ENCODE assay signal across 8 cellular contexts in the genomic region with DNA sequence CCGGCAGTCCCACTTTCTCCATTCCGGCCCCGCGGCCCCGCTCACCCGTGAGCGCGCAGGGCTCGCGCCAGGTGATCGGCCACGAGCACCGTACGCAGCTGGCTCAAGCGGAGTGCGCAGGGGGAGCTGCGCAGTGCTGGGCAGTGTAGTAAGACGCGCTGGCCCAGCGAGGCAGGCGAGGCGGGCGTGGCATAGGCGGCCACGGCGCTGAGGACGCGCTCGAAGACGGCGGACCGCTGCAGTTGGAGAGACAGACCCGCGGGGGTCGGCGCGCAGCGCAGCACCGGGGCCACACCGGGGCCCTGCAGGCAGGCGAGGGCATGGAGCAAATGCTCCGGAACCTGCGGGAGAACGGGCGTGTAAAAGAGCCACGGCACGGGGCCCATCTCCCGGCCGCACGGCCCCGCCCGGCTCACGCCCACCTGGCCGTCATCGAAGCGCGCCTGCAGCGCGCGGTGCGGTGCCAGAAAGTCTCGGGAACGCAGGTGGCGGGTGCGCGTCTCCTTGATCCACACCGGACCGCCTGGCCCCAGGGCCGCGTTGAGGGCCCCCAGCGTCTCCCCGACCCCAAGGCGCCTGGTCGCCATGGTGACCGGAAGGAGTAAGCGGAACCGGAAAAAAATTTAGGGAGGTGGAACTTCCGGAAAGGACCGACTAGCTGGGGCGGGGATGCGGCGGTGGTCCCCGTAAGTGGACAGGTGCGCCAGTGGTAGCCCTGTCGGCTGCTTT. TPM values are rescaled to one million over a fixed set of nuclear protein-coding genes. Genes with fewer than 3 reads are reported as not detected.
DNase-seq lines count a peak whose midpoint lies in the region; ATAC-seq, FAIRE-seq and TF ChIP-seq lines count a peak whose summit lies in the region.

A gene with protein sequence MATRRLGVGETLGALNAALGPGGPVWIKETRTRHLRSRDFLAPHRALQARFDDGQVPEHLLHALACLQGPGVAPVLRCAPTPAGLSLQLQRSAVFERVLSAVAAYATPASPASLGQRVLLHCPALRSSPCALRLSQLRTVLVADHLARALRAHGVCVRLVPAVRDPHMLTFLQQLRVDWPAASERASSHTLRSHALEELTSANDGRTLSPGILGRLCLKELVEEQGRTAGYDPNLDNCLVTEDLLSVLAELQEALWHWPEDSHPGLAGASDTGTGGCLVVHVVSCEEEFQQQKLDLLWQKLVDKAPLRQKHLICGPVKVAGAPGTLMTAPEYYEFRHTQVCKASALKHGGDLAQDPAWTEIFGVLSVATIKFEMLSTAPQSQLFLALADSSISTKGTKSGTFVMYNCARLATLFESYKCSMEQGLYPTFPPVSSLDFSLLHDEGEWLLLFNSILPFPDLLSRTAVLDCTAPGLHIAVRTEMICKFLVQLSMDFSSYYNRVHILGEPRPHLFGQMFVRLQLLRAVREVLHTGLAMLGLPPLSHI (minus strand): TSS at position 603 of the 729 bp plus-strand sequence. CDS start 16 bp downstream, at position 587.

- 0% methylated on average over 76 to 85 of the region's 85 CpGs for WGBS in small intestine, 3 donors

- no peak for TF ChIP-seq CTCF in keratinocyte (optimal IDR thresholded peaks at IDR 0.05 in 1 of 3, IDR thresholded peaks at IDR 0.05 in 1 of 3, conservative IDR thresholded peaks at IDR 0.05 in 1 of 3; ENCODE audit: extremely low read depth in 1 of 3, insufficient read depth in 2 of 3, low read length in 3 of 3)

- H2AFZ ChIP-seq in keratinocyte (ENCODE audit: control insufficient read depth, low read length), result peak within 1 kb of the TSS; percentile 79

- FAIRE-seq in keratinocyte (lab: Jason Lieb, UNC), result no peak
- no peak for FAIRE-seq in small intestine (lab: Jason Lieb, UNC)

- H3K9me3 ChIP-seq in keratinocyte (ENCODE audit: control insufficient read depth, low read depth, low read length) (no peaks in the 10 kb centered on the region), small intestine (ENCODE audit: control insufficient read depth, low read depth) (no peaks in the 10 kb centered on the region)

- H4K20me1 ChIP-seq in keratinocyte (ENCODE audit: control insufficient read depth, extremely low read depth, insufficient read depth, low read length), result peaks cover 19% of the 10 kb centered on the region

- DNase-seq in NCI-H2029 (lab: John Stamatoyannopoulos, UW), result peak; percentile 50
- no peak for DNase-seq in NCI-H2029 treated with DMSO at 0.1 percent for 48 hours (lab: John Stamatoyannopoulos, UW)
- peak; percentile 81 for DNase-seq in NCI-H345 (lab: John Stamatoyannopoulos, UW)
- DNase-seq in cerebellum (ENCODE audit: low spot score), result peak; percentile 88
- DNase-seq in keratinocyte (ENCODE audit: low read depth, low spot score), result no peak
- DNase-seq in small intestine, result peak; percentile 71

- H3K4me2 ChIP-seq in keratinocyte (ENCODE audit: control insufficient read depth, extremely low read depth, insufficient read depth, low read depth, low read length), result peak within 1 kb of the TSS; percentile 99

- ATAC-seq in activated CD4-positive, CD25-positive, alpha-beta regulatory T cell treated with anti-CD3 and anti-CD28 coated beads, Interleukin-2, amount 50 U/mL, for 24 hours, result peak; percentile 3 to 6
- ATAC-seq in HG03045 (IDR thresholded peaks at IDR 0.05; ENCODE audit: unreplicated experiment), result no peak

- H3K27me3 ChIP-seq in keratinocyte (ENCODE audit: control insufficient read depth, extremely low read depth, insufficient read depth, low read length) (no peaks in the 10 kb centered on the region), small intestine (ENCODE audit: control insufficient read depth in 2 of 2, insufficient read depth in 2 of 2, low read length in 2 of 2) (no peaks in the 10 kb centered on the region)

- H3K36me3 ChIP-seq in keratinocyte (ENCODE audit: control insufficient read depth in 2 of 2, extremely low read depth in 1 of 2, insufficient read depth in 2 of 2, low read length in 2 of 2) (peaks cover 15 to 35% of the 10 kb centered on the region in 2 experiments), small intestine (ENCODE audit: control insufficient read depth in 2 of 2, insufficient read depth in 2 of 2, low read length in 2 of 2) (peaks cover 9 to 14% of the 10 kb centered on the region in 2 donors)

- peak within 1 kb of the TSS; percentile 53 to 86 (median 82) for H3K4me3 ChIP-seq in keratinocyte (ENCODE audit: control insufficient read depth in 2 of 3, extremely low read depth in 1 of 3, insufficient read depth in 2 of 3, low read depth in 1 of 3, low read length in 3 of 3)
- H3K4me3 ChIP-seq in small intestine (ENCODE audit: low read depth in 1 of 2, low read length in 2 of 2), result peak within 1 kb of the TSS; percentile 68 to 70

- peaks cover 38% of the 10 kb centered on the region for H3K79me2 ChIP-seq in keratinocyte (ENCODE audit: control insufficient read depth, insufficient read depth, low read length)

- H3K27ac ChIP-seq in keratinocyte (ENCODE audit: control insufficient read depth, insufficient read depth, low read length) (peak within 1 kb of the TSS; percentile 63), small intestine (ENCODE audit: low read depth in 1 of 2, low read length in 1 of 2) (peak within 1 kb of the TSS; percentile 73 to 88)

- H3K9ac ChIP-seq in keratinocyte (ENCODE audit: control insufficient read depth, extremely low read depth, insufficient read depth, low read length), result peak within 1 kb of the TSS; percentile 78

- dilution Hi-C loops in keratinocyte (cut with MboI; ENCODE audit: extremely low pct_ligation_motif_present, low sequenced_read_pairs), result no loop called here

- H3K9me1 ChIP-seq in keratinocyte (ENCODE audit: control insufficient read depth, extremely low read depth, insufficient read depth, low read length), result peaks cover 3% of the 10 kb centered on the region

- H3K4me1 ChIP-seq in keratinocyte (ENCODE audit: control insufficient read depth, extremely low read depth, insufficient read depth, low read length) (peaks cover 31% of the 10 kb centered on the region), small intestine (ENCODE audit: control insufficient read depth in 2 of 2, insufficient read depth in 1 of 2, low read depth in 1 of 2, low read length in 1 of 2) (peaks cover 0 to 7% of the 10 kb centered on the region in 2 donors)

RNA-seq across cellular contexts. Expression of the gene that starts here (rescaled TPM):
- total RNA-seq in cerebellum, result 37.2 TPM
- polyA plus RNA-seq in keratinocyte (33.7 to 41.1 TPM (median 37.8 TPM) in 3 replicates), small intestine (10 to 100 TPM; 22.0 to 23.7 (median 22.7) TPM)
- polyA plus RNA-seq in keratinocyte (2011; ENCODE audit: low read depth), result 3.5 TPM
- polyA plus RNA-seq in keratinocyte (2011; cell fraction: cytosol; rRNA removed), result 31.3 and 40.4 TPM in 2 replicates
- 60.2 and 67.6 TPM in 2 replicates for polyA plus RNA-seq in keratinocyte (2011; cell fraction: nucleus; rRNA removed)
- 21.7 and 23.7 TPM in 2 replicates for polyA plus RNA-seq in keratinocyte (2012; ENCODE audit: low replicate concordance)
- polyA minus RNA-seq in keratinocyte, result 45.5 to 64.0 TPM (median 55.2 TPM) in 3 replicates
- 30.5 TPM for polyA minus RNA-seq in keratinocyte (2011; cell fraction: cytosol; rRNA and poly(A)+ RNA removed)
- 13.6 and 14.7 TPM in 2 replicates for polyA minus RNA-seq in keratinocyte (2011; cell fraction: nucleus; rRNA and poly(A)+ RNA removed)

Comparison
In these comparisons a context has a peak if more than half of its experiments do, and no peak if none do; other contexts are left out.
1. DNase-seq: peak in NCI-H2029 (single experiment), NCI-H345 (single experiment), cerebellum (single experiment) and small intestine (single experiment); none in NCI-H2029 treated with DMSO at 0.1 percent for 48 hours (single experiment) and keratinocyte (single experiment).